ENCODE assay signal across 21 cellular contexts in genomic region chr1:66415326-66415725, GRCh38.
"Had no signal": no experiment of that assay in that cellular context is flagged by ENCODE, and none has a peak within 500 bp of the region (broad histone marks: within the 10 kb centered on the region; RNA-seq: fewer than 3 reads in every experiment).

No MANE protein-coding gene starts in this region.

- H3K27ac Mint-ChIP-seq: nephron; stimulated activated effector memory CD8-positive, alpha-beta T cell treated with anti-CD3 and anti-CD28 coated beads, Interleukin-12 subunit alpha, Interleukin-12 subunit beta, amount 100 ng/mL, for 72 hours; stimulated activated naive CD8-positive, alpha-beta T cell treated with anti-CD3 and anti-CD28 coated beads, Interleukin-15, Interleukin-2, amounts not matched to agents 100 ng/mL and 50 ng/mL, for 24 hours had no signal

- H3K9me3 ChIP-seq: colonic mucosa, testis had no signal

- H3K4me3 Mint-ChIP-seq: naive B cell; nephron; stimulated activated effector memory CD8-positive, alpha-beta T cell treated with anti-CD3 and anti-CD28 coated beads, Interleukin-12 subunit alpha, Interleukin-12 subunit beta, amount 100 ng/mL, for 72 hours; stimulated activated naive CD8-positive, alpha-beta T cell treated with anti-CD3 and anti-CD28 coated beads, Interleukin-15, Interleukin-2, amounts not matched to agents 100 ng/mL and 50 ng/mL, for 24 hours had no signal

- H3K36me3 ChIP-seq: colonic mucosa, esophagus squamous epithelium, gastroesophageal sphincter, left ventricle myocardium inferior, lower lobe of right lung, right lobe of liver, transverse colon had no signal

- H3K27ac ChIP-seq: colonic mucosa, esophagus squamous epithelium, gastroesophageal sphincter, left ventricle myocardium inferior, lower lobe of right lung, parathyroid adenoma, psoas muscle, testis, transverse colon had no signal

- H3K79me2 ChIP-seq: parathyroid adenoma had no signal

- H3K27me3 Mint-ChIP-seq: naive B cell; stimulated activated naive CD8-positive, alpha-beta T cell treated with anti-CD3 and anti-CD28 coated beads, Interleukin-15, Interleukin-2, amounts not matched to agents 100 ng/mL and 50 ng/mL, for 24 hours had no signal

- H3K27me3 ChIP-seq: colonic mucosa, esophagus squamous epithelium, gastroesophageal sphincter, right lobe of liver, testis, transverse colon had no signal

- H3K4me1 ChIP-seq: colonic mucosa, gastroesophageal sphincter, left ventricle myocardium inferior, parathyroid adenoma, psoas muscle, testis had no signal

- DNase-seq: colonic mucosa; dermis blood vessel endothelial cell; esophagus squamous epithelium; glutamatergic neuron; left cardiac atrium; left ventricle myocardium inferior; lower lobe of right lung; mesendoderm; naive B cell; psoas muscle; retina; right lobe of liver; stimulated activated CD4-positive, alpha-beta T cell treated with anti-CD3 and anti-CD28 coated beads, Interleukin-4, amount 100 ng/mL, for 1 hour; stimulated activated CD8-positive, alpha-beta memory T cell treated with anti-CD3 and anti-CD28 coated beads, Interleukin-4, amount 100 ng/mL, for 48 hours; testis; transverse colon had no signal

- H3K4me3 ChIP-seq: colonic mucosa, esophagus squamous epithelium, gastroesophageal sphincter, left ventricle myocardium inferior, lower lobe of right lung, psoas muscle, right lobe of liver, testis, transverse colon had no signal

- H3K36me3 Mint-ChIP-seq: stimulated activated effector memory CD8-positive, alpha-beta T cell treated with anti-CD3 and anti-CD28 coated beads, Interleukin-12 subunit alpha, Interleukin-12 subunit beta, amount 100 ng/mL, for 72 hours had no signal

- ATAC-seq: gastroesophageal sphincter; left cardiac atrium; psoas muscle; stimulated activated effector memory CD8-positive, alpha-beta T cell treated with anti-CD3 and anti-CD28 coated beads, Interleukin-12 subunit alpha, Interleukin-12 subunit beta, amount 100 ng/mL, for 72 hours had no signal

- H2AFZ ChIP-seq: parathyroid adenoma had no signal
